ENCODE assay signal across 8 cellular contexts in genomic region chr7:149873968-149874643, GRCh38. TPM values are rescaled to one million over a fixed set of nuclear protein-coding genes. Genes with fewer than 3 reads are reported as not detected.
DNase-seq lines count a peak whose midpoint lies in the region; ATAC-seq lines count a peak whose summit lies in the region.

TSS of gene ATP6V0E2 (plus strand) at chr7:149873969. CDS start at chr7:149874066, 97 bp downstream.

- H3K4me3 Mint-ChIP-seq in activated CD4-positive, alpha-beta T cell treated with anti-CD3 and anti-CD28 coated beads, Interleukin-2, amount 10 ng/mL, durations not matched to agents 24 days and 14 days: peak within 1 kb of the TSS; percentile 90
- peak within 1 kb of the TSS; percentile 90 for H3K4me3 Mint-ChIP-seq in T-helper 17 cell

- no peaks in the 10 kb centered on the region for H3K9me3 Mint-ChIP-seq in activated CD4-positive, alpha-beta T cell treated with anti-CD3 and anti-CD28 coated beads, Interleukin-2, amount 10 ng/mL, durations not matched to agents 24 days and 14 days

- H3K9me3 ChIP-seq in T-helper 17 cell (ENCODE audit: control insufficient read depth, low read length, poor library complexity, severe bottlenecking): no peaks in the 10 kb centered on the region

- H3K36me3 Mint-ChIP-seq in activated CD4-positive, alpha-beta T cell treated with anti-CD3 and anti-CD28 coated beads, Interleukin-2, amount 10 ng/mL, durations not matched to agents 24 days and 14 days (ENCODE audit: low read depth): peaks cover 12% of the 10 kb centered on the region
- no peaks in the 10 kb centered on the region for H3K36me3 Mint-ChIP-seq in T-helper 17 cell (ENCODE audit: low read depth)

- H3K27ac Mint-ChIP-seq in activated CD4-positive, alpha-beta T cell treated with anti-CD3 and anti-CD28 coated beads, Interleukin-2, amount 10 ng/mL, durations not matched to agents 24 days and 14 days: peak within 1 kb of the TSS; percentile 92
- peak within 1 kb of the TSS; percentile 86 for H3K27ac Mint-ChIP-seq in T-helper 17 cell

- ATAC-seq in HG03025 (IDR thresholded peaks at IDR 0.05; ENCODE audit: low FRiP score, unreplicated experiment) (peak; percentile 16), T-helper 17 cell (peak; percentile 4)

- H3K27me3 Mint-ChIP-seq in activated CD4-positive, alpha-beta T cell treated with anti-CD3 and anti-CD28 coated beads, Interleukin-2, amount 10 ng/mL, durations not matched to agents 24 days and 14 days: no peaks in the 10 kb centered on the region
- no peaks in the 10 kb centered on the region for H3K27me3 Mint-ChIP-seq in T-helper 17 cell

- H3K4me1 Mint-ChIP-seq in activated CD4-positive, alpha-beta T cell treated with anti-CD3 and anti-CD28 coated beads, Interleukin-2, amount 10 ng/mL, durations not matched to agents 24 days and 14 days: peaks cover 64% of the 10 kb centered on the region
- H3K4me1 Mint-ChIP-seq in T-helper 17 cell: peaks cover 41% of the 10 kb centered on the region

- intact Hi-C loops in activated CD4-positive, alpha-beta T cell treated with anti-CD3 and anti-CD28 coated beads, Interleukin-2, amount 10 ng/mL, durations not matched to agents 24 days and 14 days (cut with micrococcal nuclease): loop anchor here (1.0 to 10.0 kb wide), 5 partner anchors 36 to 629 kb away; partner anchors contain the start of genes REPIN1 and ZNF862

- no peak for DNase-seq in activated CD4-positive, alpha-beta T cell treated with anti-CD3 and anti-CD28 coated beads, Interleukin-2, amount 10 ng/mL, durations not matched to agents 24 days and 14 days
- DNase-seq in activated CD4-positive, alpha-beta T cell treated with anti-CD3 and anti-CD28 coated beads, Interleukin-2, amount 50 U/mL, for 48 hours: no peak
- DNase-seq in T-helper 17 cell: no peak
- DNase-seq in glomerular endothelial cell (ENCODE audit: extremely low read depth, low read depth, low spot score): no peak
- no peak for DNase-seq in pulmonary artery endothelial cell (ENCODE audit: low read depth, low spot score)
- no peak for DNase-seq in SKM-1 (lab: John Stamatoyannopoulos, UW; ENCODE audit: unreplicated experiment)
- no peak for DNase-seq in NOMO-1 treated with DMSO at 0.1 percent for 48 hours (lab: John Stamatoyannopoulos, UW; ENCODE audit: unreplicated experiment)

RNA-seq across cellular contexts. Expression of gene ATP6V0E2, which starts in this region (rescaled TPM):
- 43.5 and 46.7 TPM in 2 replicates for total RNA-seq in activated CD4-positive, alpha-beta T cell treated with anti-CD3 and anti-CD28 coated beads, Interleukin-2, amount 10 ng/mL, durations not matched to agents 24 days and 14 days
- 10 to 100 TPM; 29.4 to 38.5 TPM for total RNA-seq in T-helper 17 cell
- 29.1 and 39.7 TPM in 2 replicates for total RNA-seq in glomerular endothelial cell
- 20.8 and 24.4 TPM in 2 replicates for total RNA-seq in pulmonary artery endothelial cell
